Comparison of ENCODE assay signal across 1 cellular context in the genomic region with DNA sequence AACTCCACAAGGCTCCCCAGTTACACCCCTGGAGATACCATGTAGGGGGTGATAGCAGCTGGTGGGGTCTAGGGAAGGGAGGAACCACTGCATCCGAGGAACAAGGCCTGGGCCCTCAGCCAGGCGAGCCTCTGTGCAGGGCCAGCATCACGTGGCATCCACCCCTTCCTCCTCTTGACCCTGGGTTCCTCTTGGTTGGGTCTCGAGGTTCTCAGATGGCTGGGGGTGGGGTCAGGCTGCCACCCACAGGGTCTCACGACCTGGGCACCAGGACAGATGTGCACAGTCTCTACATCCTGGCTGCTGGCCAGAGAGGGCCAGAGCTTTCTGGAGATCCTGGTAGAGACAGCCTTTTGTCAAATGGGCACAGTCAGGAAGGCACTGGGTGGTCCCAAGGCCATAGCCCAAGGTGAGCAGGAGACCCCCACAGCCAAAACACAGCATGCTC.
TF ChIP-seq lines count a peak whose summit lies in the region.

No MANE protein-coding gene starts in this region.

TF ChIP-seq in H1, 55 proteins besides CTCF, POLR2A, EP300 and RAD21:
- TF ChIP-seq EGR1 (IDR thresholded peaks at IDR 0.05; ENCODE audit: borderline replicate concordance, low read depth, low read length) (no peak), YY1 (IDR thresholded peaks at IDR 0.05; ENCODE audit: low read depth, low read length) (no peak), SUZ12 (IDR thresholded peaks at IDR 0.05; ENCODE audit: low read length) (no peak), TEAD4 (IDR thresholded peaks at IDR 0.05; ENCODE audit: low read depth, low read length) (no peak), POU5F1 (IDR thresholded peaks at IDR 0.05; ENCODE audit: low read depth, low read length) (no peak), CHD2 (IDR thresholded peaks at IDR 0.05; ENCODE audit: low read length) (no peak), RNF2 (IDR thresholded peaks at IDR 0.05; ENCODE audit: borderline replicate concordance, low read depth, low read length, missing control alignments, poor library complexity, severe bottlenecking) (no peak), CHD1 (IDR thresholded peaks at IDR 0.05; ENCODE audit: low read depth, low read length) (no peak), KDM5A (IDR thresholded peaks at IDR 0.05; ENCODE audit: low read length) (no peak), JUND (IDR thresholded peaks at IDR 0.05; ENCODE audit: low read length) (no peak), ZNF274 (IDR thresholded peaks at IDR 0.05; ENCODE audit: borderline replicate concordance, extremely low read depth, low read length) (no peak)
- TF ChIP-seq, protein P1, sequence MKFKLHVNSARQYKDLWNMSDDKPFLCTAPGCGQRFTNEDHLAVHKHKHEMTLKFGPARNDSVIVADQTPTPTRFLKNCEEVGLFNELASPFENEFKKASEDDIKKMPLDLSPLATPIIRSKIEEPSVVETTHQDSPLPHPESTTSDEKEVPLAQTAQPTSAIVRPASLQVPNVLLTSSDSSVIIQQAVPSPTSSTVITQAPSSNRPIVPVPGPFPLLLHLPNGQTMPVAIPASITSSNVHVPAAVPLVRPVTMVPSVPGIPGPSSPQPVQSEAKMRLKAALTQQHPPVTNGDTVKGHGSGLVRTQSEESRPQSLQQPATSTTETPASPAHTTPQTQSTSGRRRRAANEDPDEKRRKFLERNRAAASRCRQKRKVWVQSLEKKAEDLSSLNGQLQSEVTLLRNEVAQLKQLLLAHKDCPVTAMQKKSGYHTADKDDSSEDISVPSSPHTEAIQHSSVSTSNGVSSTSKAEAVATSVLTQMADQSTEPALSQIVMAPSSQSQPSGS (IDR thresholded peaks at IDR 0.05; ENCODE audit: low read length) = no peak
